ENCODE assay signal across 1 cellular context in genomic region chr2:62270728-62271127, GRCh38.
TF ChIP-seq lines count a peak whose summit lies in the region.

No MANE protein-coding gene starts in this region.

TF ChIP-seq in SK-N-SH, 30 proteins besides CTCF, POLR2A, EP300 and RAD21 (continued from another document):
- no peak for TF ChIP-seq REST (IDR thresholded peaks at IDR 0.05; ENCODE audit: low read depth, low read length)
